Comparison of ENCODE assay signal across 19 cellular contexts in the genomic region with DNA sequence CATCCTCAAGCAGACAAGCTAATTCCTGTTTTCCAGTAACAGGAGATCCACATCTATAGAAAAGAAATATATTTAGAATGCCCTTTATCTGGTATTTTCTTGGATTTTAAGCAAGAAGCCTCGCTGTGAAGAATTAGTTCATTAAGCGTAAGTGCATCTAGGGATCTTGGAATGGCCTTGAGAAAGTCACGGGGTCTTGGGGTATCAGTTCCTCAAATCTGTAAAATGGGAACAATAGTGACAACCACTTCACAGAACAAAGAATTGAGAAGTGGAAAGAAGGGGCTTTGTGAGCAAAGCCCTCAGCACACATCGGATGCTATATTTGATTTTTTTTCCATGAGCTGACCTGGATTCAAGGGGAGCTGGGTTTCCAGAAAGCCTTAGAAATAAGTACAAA. TPM values are rescaled to one million over a fixed set of nuclear protein-coding genes. Genes with fewer than 3 reads are reported as not detected.
"Had no signal": no experiment of that assay in that cellular context is flagged by ENCODE, and none has a peak within 500 bp of the region (broad histone marks: within the 10 kb centered on the region; RNA-seq: fewer than 3 reads in every experiment).

No MANE protein-coding gene starts in this region.

- H3K4me1 ChIP-seq: foreskin keratinocyte had no signal

- H3K27me3 ChIP-seq: right lobe of liver had no signal

- DNase-seq: dermis blood vessel endothelial cell; effector CD4-positive, alpha-beta T cell; endodermal cell; erythroblast; foreskin keratinocyte; mucosa of descending colon; naive thymus-derived CD8-positive, alpha-beta T cell; psoas muscle; retina; right lobe of liver; spleen; stimulated activated CD4-positive, alpha-beta T cell treated with anti-CD3 and anti-CD28 coated beads, Interleukin-15, amount 100 ng/mL, for 24 hours; stimulated activated CD4-positive, alpha-beta T cell treated with anti-CD3 and anti-CD28 coated beads, Interleukin-1b, Interleukin-23, amount 100 ng/mL, for 48 hours; stimulated activated CD4-positive, alpha-beta T cell treated with anti-CD3 and anti-CD28 coated beads, Interleukin-4, amount 100 ng/mL, for 24 hours; stimulated activated naive B cell treated with anti-CD40 and anti-IgM and Interleukin-4, amounts not matched to agents 10 μg/mL and 1 μg/mL and 100 μg/mL, for 72 hours; stimulated activated naive CD8-positive, alpha-beta T cell treated with anti-CD3 and anti-CD28 coated beads, Interleukin-15, amount 100 ng/mL, for 72 hours; trophoblast cell had no signal

- H3K4me3 ChIP-seq: mucosa of descending colon, psoas muscle, right lobe of liver, spleen had no signal

- H3K27ac ChIP-seq: foreskin keratinocyte, neutrophil, psoas muscle, right lobe of liver, spleen had no signal

- H3K9me3 ChIP-seq: mucosa of descending colon, neutrophil, psoas muscle, right lobe of liver, spleen had no signal

- H3K36me3 ChIP-seq: neutrophil, right lobe of liver, spleen had no signal

RNA-seq across cellular contexts. Expression of a gene that starts 32.3 kb away (rescaled TPM):
- total RNA-seq: endodermal cell, kidney epithelial cell had no signal
